Comparison of ENCODE assay signal across 1 cellular context in genomic region chr12:88153959-88154358, GRCh38.
TF ChIP-seq lines count a peak whose summit lies in the region.

No MANE protein-coding gene starts in this region.

TF ChIP-seq in Ishikawa, 13 proteins besides CTCF, POLR2A, EP300 and RAD21 (continued from another document):
- TF ChIP-seq REST (IDR thresholded peaks at IDR 0.05; ENCODE audit: low read depth): no peak
